18 cellular contexts compared by ENCODE assay signal in the genomic region with DNA sequence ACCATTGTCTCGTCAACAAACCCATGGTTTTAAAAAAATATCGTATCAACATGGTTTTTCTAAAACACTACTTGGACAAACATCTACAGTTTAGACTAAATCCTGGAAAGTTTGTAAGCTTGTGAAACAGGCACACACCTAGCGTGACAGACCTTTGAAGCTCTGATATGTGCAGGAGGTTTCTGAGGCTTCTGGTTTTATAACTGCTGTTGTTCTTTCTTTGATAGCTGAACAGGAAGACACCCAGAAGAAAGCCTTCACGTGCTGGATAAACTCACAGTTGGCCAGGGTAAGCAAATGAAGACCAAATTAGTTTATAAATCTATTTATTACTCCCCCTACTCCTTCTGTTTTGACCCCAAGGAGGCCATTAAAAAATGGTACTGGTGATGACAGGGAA.
DNase-seq lines count a peak whose midpoint lies in the region; ATAC-seq and TF ChIP-seq lines count a peak whose summit lies in the region.
"Had no signal": no experiment of that assay in that cellular context is flagged by ENCODE, and none has a peak within 500 bp of the region (broad histone marks: within the 10 kb centered on the region; RNA-seq: fewer than 3 reads in every experiment).

No MANE protein-coding gene starts in this region.

- peaks cover 24% of the 10 kb centered on the region for H3K4me1 Mint-ChIP-seq in activated CD8-positive, alpha-beta T cell treated with anti-CD3 and anti-CD28 coated beads for 36 hours (ENCODE audit: low read depth)

- POLR2A ChIA-PET in activated CD8-positive, alpha-beta T cell treated with anti-CD3 and anti-CD28 coated beads for 36 hours (lab: Charles Lee): no interaction called here

- H3K27me3 Mint-ChIP-seq in activated CD8-positive, alpha-beta T cell treated with anti-CD3 and anti-CD28 coated beads for 36 hours: no peaks in the 10 kb centered on the region
- H3K27me3 Mint-ChIP-seq: B cell had no signal

- in situ Hi-C loops in GM13977 (cut with MboI; ENCODE audit: low pct_unique_long_range_greater_than_20kb, low sequenced_read_pairs, unreplicated experiment): no loop called here

- peak overlapping the region; percentile 14 for H3K4me3 Mint-ChIP-seq in activated CD8-positive, alpha-beta T cell treated with anti-CD3 and anti-CD28 coated beads for 36 hours
- H3K4me3 Mint-ChIP-seq: B cell had no signal

- ATAC-seq in activated CD8-positive, alpha-beta T cell treated with anti-CD3 and anti-CD28 coated beads for 36 hours: peak; percentile 34
- ATAC-seq in left colon (peak; percentile 57), GM21529 (IDR thresholded peaks at IDR 0.05; ENCODE audit: unreplicated experiment) (no peak), HG03520 (IDR thresholded peaks at IDR 0.05; ENCODE audit: unreplicated experiment) (no peak)
- ATAC-seq: left lobe of liver had no signal

- CTCF ChIA-PET in activated CD8-positive, alpha-beta T cell treated with anti-CD3 and anti-CD28 coated beads for 36 hours (lab: Charles Lee): interaction anchor here (0.9 to 1.2 kb wide), 2 partner anchors 12 to 88 kb away, joined by 3 to 4 read pairs; partner anchors contain the start of gene SYNE2

- peaks cover 15% of the 10 kb centered on the region for H3K36me3 Mint-ChIP-seq in activated CD8-positive, alpha-beta T cell treated with anti-CD3 and anti-CD28 coated beads for 36 hours (ENCODE audit: low read depth)

- intact Hi-C loops in activated CD8-positive, alpha-beta T cell treated with anti-CD3 and anti-CD28 coated beads for 36 hours (cut with micrococcal nuclease): no loop called here
- intact Hi-C loops in left colon (cut with DNase I, micrococcal nuclease): no loop called here

- DNase-seq in NCI-H82 (lab: John Stamatoyannopoulos, UW): peak; percentile 5
- no peak for DNase-seq in NCI-H82 treated with DMSO at 0.1 percent for 48 hours (lab: John Stamatoyannopoulos, UW; ENCODE audit: unreplicated experiment)
- peak; percentile 17 for DNase-seq in GM13977 (ENCODE audit: low spot score)
- peak; percentile 32 for DNase-seq in activated CD8-positive, alpha-beta T cell treated with anti-CD3 and anti-CD28 coated beads for 36 hours
- DNase-seq in left colon: no peak
- DNase-seq in NCI-H2107 (lab: John Stamatoyannopoulos, UW): no peak
- DNase-seq: esophagus squamous epithelium, GOT3, NCI-H1417 treated with DMSO at 0.1 percent for 48 hours, NCI-H2171 treated with DMSO at 0.1 percent for 48 hours, nucleus accumbens, retina, SK-N-SH, tibial artery had no signal

- no peak for TF ChIP-seq CTCF in GM13977 (IDR thresholded peaks at IDR 0.05; ENCODE audit: extremely low read depth, insufficient read depth, missing control alignments)
- no peak for TF ChIP-seq CTCF in activated CD8-positive, alpha-beta T cell treated with anti-CD3 and anti-CD28 coated beads for 36 hours (IDR thresholded peaks at IDR 0.05)

- H3K27ac Mint-ChIP-seq in activated CD8-positive, alpha-beta T cell treated with anti-CD3 and anti-CD28 coated beads for 36 hours: peak overlapping the region; percentile 88
- H3K27ac Mint-ChIP-seq: B cell had no signal

- H3K9me3 Mint-ChIP-seq in activated CD8-positive, alpha-beta T cell treated with anti-CD3 and anti-CD28 coated beads for 36 hours: no peaks in the 10 kb centered on the region

Comparison
In these comparisons a context has a peak if more than half of its experiments do, and no peak if none do; other contexts are left out.
1. DNase-seq: peak in NCI-H82 (single experiment), GM13977 (single experiment) and activated CD8-positive, alpha-beta T cell treated with anti-CD3 and anti-CD28 coated beads for 36 hours (single experiment); none in NCI-H82 treated with DMSO at 0.1 percent for 48 hours (single experiment), left colon (0 of 2) and NCI-H2107 (single experiment).
2. ATAC-seq: peak in activated CD8-positive, alpha-beta T cell treated with anti-CD3 and anti-CD28 coated beads for 36 hours (single experiment) and left colon (single experiment); none in GM21529 (single experiment) and HG03520 (single experiment).